ENCODE assay signal across 16 cellular contexts in the genomic region with DNA sequence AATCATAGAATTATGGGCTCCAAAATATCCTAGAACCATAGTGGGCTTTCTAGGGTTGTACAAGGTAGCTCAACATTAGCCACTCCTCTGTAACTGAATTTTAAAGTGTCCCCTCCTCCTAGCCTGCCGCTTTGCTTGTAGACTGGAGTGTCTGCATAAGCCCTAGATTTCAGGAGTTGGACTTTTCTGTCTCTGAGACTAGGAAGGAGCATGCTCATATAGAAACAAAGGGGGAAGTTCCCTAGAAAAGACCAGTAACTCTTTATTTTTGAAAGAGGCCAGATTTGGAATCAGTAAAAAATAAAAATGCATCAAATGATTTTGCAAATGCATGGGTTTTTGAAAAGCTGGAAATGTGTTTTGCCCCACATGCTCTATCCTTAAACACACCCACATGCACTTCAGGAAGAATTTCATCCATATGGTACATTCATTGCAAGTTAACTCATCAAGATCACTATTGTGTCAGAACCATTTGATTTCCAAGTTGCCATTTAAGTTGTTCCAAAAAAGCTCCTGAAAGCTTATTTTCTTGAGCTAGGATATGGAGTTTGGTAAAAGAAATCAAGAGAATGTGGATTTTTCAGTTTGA.
"Had no signal": no experiment of that assay in that cellular context is flagged by ENCODE, and none has a peak within 500 bp of the region (broad histone marks: within the 10 kb centered on the region; RNA-seq: fewer than 3 reads in every experiment).

No MANE protein-coding gene starts in this region.

- H3K4me1 ChIP-seq: ascending aorta, breast epithelium, left ventricle myocardium inferior, tibial artery had no signal

- H3K27ac ChIP-seq: ascending aorta, breast epithelium, left ventricle myocardium inferior, tibial artery had no signal

- H3K27me3 Mint-ChIP-seq: stimulated activated naive B cell treated with anti-CD40 and anti-IgM and Interleukin-4, amounts not matched to agents 10 μg/mL and 1 μg/mL and 100 μg/mL, for 72 hours had no signal

- DNase-seq: activated CD4-positive, alpha-beta T cell treated with anti-CD3 and anti-CD28 coated beads, Interleukin-2, amount 50 U/mL, for 1 hour; activated CD8-positive, alpha-beta memory T cell treated with anti-CD3 and anti-CD28 coated beads for 24 hours; activated naive CD4-positive, alpha-beta T cell; endodermal cell; hippocampal formation; kidney; left ventricle myocardium inferior; naive thymus-derived CD8-positive, alpha-beta T cell; retina; stimulated activated CD4-positive, alpha-beta T cell treated with anti-CD3 and anti-CD28 coated beads, Interleukin-4, amount 100 ng/mL, for 1 hour; stimulated activated naive B cell treated with anti-CD40 and anti-IgM and Interleukin-4, amounts not matched to agents 10 μg/mL and 1 μg/mL and 100 μg/mL, for 72 hours; tibial artery had no signal

- H3K4me3 Mint-ChIP-seq: activated T-helper 1 cell treated with anti-CD3 and anti-CD28 coated beads, Interleukin-12 subunit alpha, Interleukin-12 subunit beta, Interleukin-2, Interleukin-4 antibody, amounts not matched to agents 30 ng/mL and 10 ng/mL and 1 ng/mL, durations not matched to agents 14 hours and 24 hours and 36 hours; endodermal cell; naive thymus-derived CD8-positive, alpha-beta T cell; stimulated activated naive B cell treated with anti-CD40 and anti-IgM and Interleukin-4, amounts not matched to agents 10 μg/mL and 1 μg/mL and 100 μg/mL, for 72 hours had no signal

- FAIRE-seq: kidney, urothelium cell line had no signal

- H3K4me3 ChIP-seq: ascending aorta, breast epithelium, left ventricle myocardium inferior, tibial artery had no signal

- H3K27me3 ChIP-seq: ascending aorta, breast epithelium, tibial artery had no signal

- H3K36me3 ChIP-seq: ascending aorta, breast epithelium, left ventricle myocardium inferior, tibial artery had no signal

- H3K9me3 ChIP-seq: ascending aorta, breast epithelium, left ventricle myocardium inferior, tibial artery had no signal

- ATAC-seq: naive thymus-derived CD8-positive, alpha-beta T cell; stimulated activated naive B cell treated with anti-CD40 and anti-IgM and Interleukin-4, amounts not matched to agents 10 μg/mL and 1 μg/mL and 100 μg/mL, for 72 hours had no signal

- H3K36me3 Mint-ChIP-seq: naive thymus-derived CD8-positive, alpha-beta T cell; stimulated activated naive B cell treated with anti-CD40 and anti-IgM and Interleukin-4, amounts not matched to agents 10 μg/mL and 1 μg/mL and 100 μg/mL, for 72 hours had no signal

- H3K9me3 Mint-ChIP-seq: activated T-helper 1 cell treated with anti-CD3 and anti-CD28 coated beads, Interleukin-12 subunit alpha, Interleukin-12 subunit beta, Interleukin-2, Interleukin-4 antibody, amounts not matched to agents 30 ng/mL and 10 ng/mL and 1 ng/mL, durations not matched to agents 14 hours and 24 hours and 36 hours; endodermal cell; naive thymus-derived CD8-positive, alpha-beta T cell; stimulated activated naive B cell treated with anti-CD40 and anti-IgM and Interleukin-4, amounts not matched to agents 10 μg/mL and 1 μg/mL and 100 μg/mL, for 72 hours had no signal

- H3K4me1 Mint-ChIP-seq: naive thymus-derived CD8-positive, alpha-beta T cell had no signal
